Comparison of ENCODE assay signal across 8 cellular contexts in the genomic region with DNA sequence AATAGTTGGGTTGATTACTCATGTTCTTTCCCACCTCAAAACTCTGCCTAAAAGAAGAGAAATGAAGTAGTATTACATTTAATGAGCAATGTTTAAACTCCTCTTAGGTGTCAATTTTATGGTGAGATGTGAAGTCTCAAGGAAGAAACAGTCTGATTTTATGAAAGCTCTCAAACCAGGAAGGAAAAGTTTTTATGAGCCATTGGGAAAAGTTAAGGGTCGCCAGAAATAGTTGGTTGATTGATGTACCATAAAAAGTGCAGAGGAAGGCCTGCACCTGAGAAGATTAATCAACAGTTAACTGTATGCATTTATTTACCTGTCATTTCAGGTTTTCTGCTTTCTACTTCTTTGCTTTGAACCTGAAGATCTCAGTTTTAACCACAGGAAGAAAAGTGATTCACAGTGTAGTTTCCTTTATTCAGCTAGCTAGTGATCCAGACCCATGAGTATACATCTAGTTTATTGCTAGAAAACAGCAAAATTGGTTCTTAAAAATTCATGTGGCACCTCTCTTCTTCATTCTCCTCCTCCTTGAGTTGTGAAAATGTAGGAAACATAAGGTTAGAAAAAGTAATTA.
"Had no signal": no experiment of that assay in that cellular context is flagged by ENCODE, and none has a peak within 500 bp of the region (broad histone marks: within the 10 kb centered on the region; RNA-seq: fewer than 3 reads in every experiment).

No MANE protein-coding gene starts in this region.

- DNase-seq: GM23248, GOT3, H7, HFFc6 had no signal

- ATAC-seq: HCT116, HepG2 had no signal

- H3K27ac ChIP-seq: GM23248, HL-60 had no signal

- H3K4me3 ChIP-seq: GM23248, HAP-1 had no signal

- H3K9me3 ChIP-seq: HAP-1 had no signal

- H2AFZ ChIP-seq: GM23248 had no signal

- H3K9ac ChIP-seq: GM23248 had no signal

- H3K4me1 ChIP-seq: HAP-1 had no signal

- H3K36me3 ChIP-seq: HAP-1 had no signal
